ENCODE assay signal across 15 cellular contexts in genomic region chr12:27782481-27782880, GRCh38. TPM values are rescaled to one million over a fixed set of nuclear protein-coding genes. Genes with fewer than 3 reads are reported as not detected.
DNase-seq lines count a peak whose midpoint lies in the region; ATAC-seq and TF ChIP-seq lines count a peak whose summit lies in the region.
"Had no signal": no experiment of that assay in that cellular context is flagged by ENCODE, and none has a peak within 500 bp of the region (broad histone marks: within the 10 kb centered on the region; RNA-seq: fewer than 3 reads in every experiment).

No MANE protein-coding gene starts in this region.

- TF ChIP-seq CTCF in WTC11 (IDR thresholded peaks at IDR 0.05) (no peak), testis (IDR thresholded peaks at IDR 0.05) (no peak)

- H3K27ac ChIP-seq in iPS-20b (ENCODE audit: low read length) (no peak overlapping the region), testis (peak overlapping the region; percentile 95)

- CTCF ChIA-PET in activated CD4-positive, alpha-beta T cell treated with anti-CD3 and anti-CD28 coated beads, Interleukin-2, amount 10 ng/mL, durations not matched to agents 7 days and 5 days (lab: Charles Lee): interaction anchor here (0.5 kb wide), 1 partner anchor 348 kb away, joined by 3 read pairs; no protein-coding TSS in a partner anchor
- CTCF ChIA-PET in WTC11 (lab: Charles Lee): no interaction called here

- H3K27me3 ChIP-seq in iPS-20b (ENCODE audit: insufficient read depth, low read length): no peaks in the 10 kb centered on the region
- no peaks in the 10 kb centered on the region for H3K27me3 ChIP-seq in testis
- H3K27me3 ChIP-seq: gastrocnemius medialis, MG63 had no signal

- H3K36me3 Mint-ChIP-seq in activated CD4-positive, alpha-beta T cell treated with anti-CD3 and anti-CD28 coated beads, Interleukin-2, amount 10 ng/mL, durations not matched to agents 7 days and 5 days (ENCODE audit: low read depth): peaks cover 30% of the 10 kb centered on the region
- H3K36me3 Mint-ChIP-seq in WTC11: peaks cover 18% of the 10 kb centered on the region

- intact Hi-C loops in testis (cut with DNase I; ENCODE audit: low total_unique reads): no loop called here

- no peak overlapping the region for H3K27ac Mint-ChIP-seq in activated CD4-positive, alpha-beta T cell treated with anti-CD3 and anti-CD28 coated beads, Interleukin-2, amount 10 ng/mL, durations not matched to agents 7 days and 5 days
- H3K27ac Mint-ChIP-seq in WTC11: peak overlapping the region; percentile 19
- H3K27ac Mint-ChIP-seq: activated CD8-positive, alpha-beta memory T cell treated with anti-CD3 and anti-CD28 coated beads, Interleukin-2, amount 10 ng/mL, durations not matched to agents 7 days and 5 days; stimulated activated memory B cell treated with anti-CD40 and anti-IgM and Interleukin-4, amounts not matched to agents 10 μg/mL and 1 μg/mL and 100 μg/mL, for 72 hours had no signal

- H3K9ac ChIP-seq in iPS-20b (ENCODE audit: low read depth, low read length): no peak overlapping the region

- no peaks in the 10 kb centered on the region for H3K9me3 Mint-ChIP-seq in activated CD4-positive, alpha-beta T cell treated with anti-CD3 and anti-CD28 coated beads, Interleukin-2, amount 10 ng/mL, durations not matched to agents 7 days and 5 days
- H3K9me3 Mint-ChIP-seq in WTC11: no peaks in the 10 kb centered on the region
- H3K9me3 Mint-ChIP-seq: stimulated activated memory B cell treated with anti-CD40 and anti-IgM and Interleukin-4, amounts not matched to agents 10 μg/mL and 1 μg/mL and 100 μg/mL, for 72 hours had no signal

- TF ChIP-seq POLR2A in testis (IDR thresholded peaks at IDR 0.05): no peak
- no peak for TF ChIP-seq POLR2A in GM18505 (IDR thresholded peaks at IDR 0.05; ENCODE audit: borderline replicate concordance, extremely low read depth, insufficient read depth, insufficient read length)

- POLR2A ChIA-PET in activated CD4-positive, alpha-beta T cell treated with anti-CD3 and anti-CD28 coated beads, Interleukin-2, amount 10 ng/mL, durations not matched to agents 7 days and 5 days (lab: Charles Lee): no interaction called here
- POLR2A ChIA-PET in WTC11 (lab: Charles Lee): no interaction called here

- peaks cover 10% of the 10 kb centered on the region for H3K27me3 Mint-ChIP-seq in activated CD4-positive, alpha-beta T cell treated with anti-CD3 and anti-CD28 coated beads, Interleukin-2, amount 10 ng/mL, durations not matched to agents 7 days and 5 days
- no peaks in the 10 kb centered on the region; the same call in 1 of the 2 replicates for H3K27me3 Mint-ChIP-seq in WTC11 (ENCODE audit: low read depth)
- H3K27me3 Mint-ChIP-seq: stimulated activated memory B cell treated with anti-CD40 and anti-IgM and Interleukin-4, amounts not matched to agents 10 μg/mL and 1 μg/mL and 100 μg/mL, for 72 hours had no signal

- peak overlapping the region; percentile 83 for H3K4me3 ChIP-seq in iPS-20b (ENCODE audit: low read length)
- no peak overlapping the region for H3K4me3 ChIP-seq in testis
- H3K4me3 ChIP-seq: gastrocnemius medialis had no signal

- H3K9me3 ChIP-seq in iPS-20b (ENCODE audit: insufficient read depth, low read depth, low read length) (no peaks in the 10 kb centered on the region), testis (no peaks in the 10 kb centered on the region)
- H3K9me3 ChIP-seq: gastrocnemius medialis, MG63 had no signal

- peak overlapping the region; percentile 30 for H3K4me3 Mint-ChIP-seq in activated CD4-positive, alpha-beta T cell treated with anti-CD3 and anti-CD28 coated beads, Interleukin-2, amount 10 ng/mL, durations not matched to agents 7 days and 5 days
- peak overlapping the region; percentile 71 for H3K4me3 Mint-ChIP-seq in WTC11
- H3K4me3 Mint-ChIP-seq: activated CD8-positive, alpha-beta memory T cell treated with anti-CD3 and anti-CD28 coated beads, Interleukin-2, amount 10 ng/mL, durations not matched to agents 7 days and 5 days; stimulated activated memory B cell treated with anti-CD40 and anti-IgM and Interleukin-4, amounts not matched to agents 10 μg/mL and 1 μg/mL and 100 μg/mL, for 72 hours had no signal

- H3K4me1 Mint-ChIP-seq in activated CD4-positive, alpha-beta T cell treated with anti-CD3 and anti-CD28 coated beads, Interleukin-2, amount 10 ng/mL, durations not matched to agents 7 days and 5 days: peaks cover 46% of the 10 kb centered on the region
- peaks cover 50% of the 10 kb centered on the region for H3K4me1 Mint-ChIP-seq in WTC11

- ATAC-seq in WTC11 (no peak), GM18505 (IDR thresholded peaks at IDR 0.05; ENCODE audit: unreplicated experiment) (no peak)
- ATAC-seq: activated CD8-positive, alpha-beta memory T cell treated with anti-CD3 and anti-CD28 coated beads, Interleukin-2, amount 10 ng/mL, durations not matched to agents 7 days and 5 days; gastrocnemius medialis; stimulated activated memory B cell treated with anti-CD40 and anti-IgM and Interleukin-4, amounts not matched to agents 10 μg/mL and 1 μg/mL and 100 μg/mL, for 72 hours had no signal

- WGBS in testis, 2 donors: 59 to 65% methylated on average over 1 of the region's 1 CpG

- H3K36me3 ChIP-seq in iPS-20b (ENCODE audit: insufficient read depth, low read depth, low read length) (peaks cover 9% of the 10 kb centered on the region; the same call in 1 of the 2 replicates), testis (ENCODE audit: low read depth, missing control alignments) (no peaks in the 10 kb centered on the region)
- H3K36me3 ChIP-seq: gastrocnemius medialis had no signal

- H3K4me1 ChIP-seq in iPS-20b (ENCODE audit: insufficient read depth, low read length): peaks cover 8% of the 10 kb centered on the region; the same call in 1 of the 2 replicates
- peaks cover 11% of the 10 kb centered on the region for H3K4me1 ChIP-seq in testis

- DNase-seq in activated CD4-positive, alpha-beta T cell treated with anti-CD3 and anti-CD28 coated beads, Interleukin-2, amount 10 ng/mL, durations not matched to agents 7 days and 5 days: no peak
- no peak for DNase-seq in activated CD4-positive, alpha-beta T cell treated with anti-CD3 and anti-CD28 coated beads for 48 hours
- DNase-seq in WTC11 (ENCODE audit: low spot score) (no peak), testis (no peak), NCI-H1694 treated with DMSO at 0.1 percent for 48 hours (lab: John Stamatoyannopoulos, UW) (no peak), globus pallidus (ENCODE audit: low spot score) (no peak)
- DNase-seq: activated CD8-positive, alpha-beta memory T cell treated with anti-CD3 and anti-CD28 coated beads, Interleukin-2, amount 10 ng/mL, durations not matched to agents 7 days and 5 days; cerebellar nuclear complex; gastrocnemius medialis; MG63; SW 1271 had no signal

TF ChIP-seq in WTC11, 78 proteins besides CTCF, POLR2A, EP300 and RAD21 (continues in another document):
- TF ChIP-seq TP53 (CRISPR knock-in tag; IDR thresholded peaks at IDR 0.05): no peak
- TF ChIP-seq CREB1 (CRISPR knock-in tag; IDR thresholded peaks at IDR 0.05): no peak
- no peak for TF ChIP-seq NFATC4 (CRISPR knock-in tag; IDR thresholded peaks at IDR 0.05)
- TF ChIP-seq ETV6 (CRISPR knock-in tag; IDR thresholded peaks at IDR 0.05): no peak
- no peak for TF ChIP-seq ATF2 (CRISPR knock-in tag; IDR thresholded peaks at IDR 0.05; ENCODE audit: borderline replicate concordance, low read depth)
- TF ChIP-seq NFYB (CRISPR knock-in tag; conservative IDR thresholded peaks at IDR 0.05; ENCODE audit: low read depth): no peak
- no peak for TF ChIP-seq MLX (CRISPR knock-in tag; IDR thresholded peaks at IDR 0.05)
- TF ChIP-seq GTF2I (CRISPR knock-in tag; conservative IDR thresholded peaks at IDR 0.05): no peak
- no peak for TF ChIP-seq NR1H2 (CRISPR knock-in tag; IDR thresholded peaks at IDR 0.05)
- TF ChIP-seq SP1 (CRISPR knock-in tag; conservative IDR thresholded peaks at IDR 0.05): no peak
- no peak for TF ChIP-seq GRHL2 (CRISPR knock-in tag; IDR thresholded peaks at IDR 0.05; ENCODE audit: insufficient replicate concordance, severe bottlenecking)
- no peak for TF ChIP-seq USF1 (CRISPR knock-in tag; IDR thresholded peaks at IDR 0.05)
- TF ChIP-seq SOX15 (CRISPR knock-in tag; IDR thresholded peaks at IDR 0.05): no peak

RNA-seq across cellular contexts. Expression of gene MANSC4, which starts 2.4 kb away (rescaled TPM):
- not detected for total RNA-seq in activated CD4-positive, alpha-beta T cell treated with anti-CD3 and anti-CD28 coated beads, Interleukin-2, amount 10 ng/mL, durations not matched to agents 7 days and 5 days
- total RNA-seq in WTC11 (2021) (not detected in 3 replicates), testis (1 to 10 TPM; 3.4 TPM)
- 1.1 TPM for polyA plus RNA-seq in testis (ENCODE audit: insufficient read depth, low read depth, low replicate concordance)
- total RNA-seq: activated CD8-positive, alpha-beta memory T cell treated with anti-CD3 and anti-CD28 coated beads, Interleukin-2, amount 10 ng/mL, durations not matched to agents 7 days and 5 days; gastrocnemius medialis; mesenteric fat pad had no signal

RNA-seq across cellular contexts. Expression of gene KLHL42, which starts 2.4 kb away (rescaled TPM):
- total RNA-seq in activated CD4-positive, alpha-beta T cell treated with anti-CD3 and anti-CD28 coated beads, Interleukin-2, amount 10 ng/mL, durations not matched to agents 7 days and 5 days: 10 to 100 TPM; 13.6 to 15.2 TPM
- total RNA-seq in WTC11 (2021): 20.7 to 24.2 TPM (median 23.2 TPM) in 3 replicates
- total RNA-seq in testis: 10 to 100 TPM; 65.1 to 87.8 TPM
- 23.7 TPM for polyA plus RNA-seq in testis (ENCODE audit: insufficient read depth, low read depth, low replicate concordance)
